ENCODE assay signal across 1 cellular context in the genomic region with DNA sequence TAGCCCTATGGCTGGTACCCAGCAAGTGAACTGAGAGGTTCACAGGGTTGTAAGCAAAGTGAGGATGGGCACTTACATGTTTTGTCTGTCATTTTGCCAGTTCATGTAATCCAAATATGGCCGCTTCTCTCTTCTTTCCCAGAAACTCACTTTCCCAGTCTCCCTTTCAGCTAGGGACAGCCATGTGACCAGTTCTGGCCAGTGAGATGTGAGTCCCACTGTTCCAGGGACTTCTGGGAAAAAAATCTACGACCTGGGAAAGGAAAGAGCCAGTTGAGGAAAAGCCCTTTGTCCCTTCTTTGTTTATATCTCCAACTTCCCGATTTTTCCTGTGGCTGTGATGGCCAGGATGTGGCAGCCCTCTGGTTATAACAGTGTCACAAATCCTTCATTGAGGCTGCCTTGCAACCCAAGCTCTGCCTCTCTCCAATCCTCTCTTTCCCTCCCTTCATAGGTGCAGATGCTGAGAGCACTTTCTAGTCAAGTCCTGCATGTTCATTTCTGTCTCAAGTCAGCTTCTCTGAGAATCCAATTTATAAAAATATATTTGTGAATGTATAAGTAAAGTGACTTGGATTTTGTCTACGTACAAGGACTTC.
TF ChIP-seq lines count a peak whose summit lies in the region.

No MANE protein-coding gene starts in this region.

TF ChIP-seq in HepG2, 621 proteins besides CTCF, POLR2A, EP300 and RAD21 (continued from another document and continues in another):
- TF ChIP-seq, protein P1, sequence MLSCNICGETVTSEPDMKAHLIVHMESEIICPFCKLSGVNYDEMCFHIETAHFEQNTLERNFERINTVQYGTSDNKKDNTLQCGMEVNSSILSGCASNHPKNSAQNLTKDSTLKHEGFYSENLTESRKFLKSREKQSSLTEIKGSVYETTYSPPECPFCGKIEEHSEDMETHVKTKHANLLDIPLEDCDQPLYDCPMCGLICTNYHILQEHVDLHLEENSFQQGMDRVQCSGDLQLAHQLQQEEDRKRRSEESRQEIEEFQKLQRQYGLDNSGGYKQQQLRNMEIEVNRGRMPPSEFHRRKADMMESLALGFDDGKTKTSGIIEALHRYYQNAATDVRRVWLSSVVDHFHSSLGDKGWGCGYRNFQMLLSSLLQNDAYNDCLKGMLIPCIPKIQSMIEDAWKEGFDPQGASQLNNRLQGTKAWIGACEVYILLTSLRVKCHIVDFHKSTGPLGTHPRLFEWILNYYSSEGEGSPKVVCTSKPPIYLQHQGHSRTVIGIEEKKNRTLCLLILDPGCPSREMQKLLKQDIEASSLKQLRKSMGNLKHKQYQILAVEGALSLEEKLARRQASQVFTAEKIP (CRISPR knock-in tag; IDR thresholded peaks at IDR 0.05; ENCODE audit: borderline replicate concordance), result no peak
- peak; percentile 29; the same call in 1 of the 2 replicates for TF ChIP-seq KAT8 (CRISPR knock-in tag; IDR thresholded peaks at IDR 0.05)
- no peak for TF ChIP-seq RFXAP (CRISPR knock-in tag; IDR thresholded peaks at IDR 0.05; ENCODE audit: borderline replicate concordance)
- no peak for TF ChIP-seq CEBPG (CRISPR knock-in tag; IDR thresholded peaks at IDR 0.05)
- TF ChIP-seq PCBP1 (IDR thresholded peaks at IDR 0.05; ENCODE audit: borderline replicate concordance, low read depth, low read length), result no peak
- no peak for TF ChIP-seq KDM5B (CRISPR knock-in tag; IDR thresholded peaks at IDR 0.05; ENCODE audit: borderline replicate concordance)
- no peak for TF ChIP-seq ZKSCAN1 (IDR thresholded peaks at IDR 0.05; ENCODE audit: low read length)
- TF ChIP-seq NFYB (CRISPR knock-in tag; IDR thresholded peaks at IDR 0.05), result peak; percentile 83
- no peak for TF ChIP-seq REPIN1 (CRISPR knock-in tag; IDR thresholded peaks at IDR 0.05; ENCODE audit: borderline replicate concordance, low read depth)
- TF ChIP-seq ATAD3A (CRISPR knock-in tag; IDR thresholded peaks at IDR 0.05), result no peak
- TF ChIP-seq CENPT (CRISPR knock-in tag; IDR thresholded peaks at IDR 0.05; ENCODE audit: low read depth), result no peak
- TF ChIP-seq, protein P2, sequence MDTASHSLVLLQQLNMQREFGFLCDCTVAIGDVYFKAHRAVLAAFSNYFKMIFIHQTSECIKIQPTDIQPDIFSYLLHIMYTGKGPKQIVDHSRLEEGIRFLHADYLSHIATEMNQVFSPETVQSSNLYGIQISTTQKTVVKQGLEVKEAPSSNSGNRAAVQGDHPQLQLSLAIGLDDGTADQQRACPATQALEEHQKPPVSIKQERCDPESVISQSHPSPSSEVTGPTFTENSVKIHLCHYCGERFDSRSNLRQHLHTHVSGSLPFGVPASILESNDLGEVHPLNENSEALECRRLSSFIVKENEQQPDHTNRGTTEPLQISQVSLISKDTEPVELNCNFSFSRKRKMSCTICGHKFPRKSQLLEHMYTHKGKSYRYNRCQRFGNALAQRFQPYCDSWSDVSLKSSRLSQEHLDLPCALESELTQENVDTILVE (CRISPR knock-in tag; IDR thresholded peaks at IDR 0.05), result no peak
- TF ChIP-seq, protein P3, sequence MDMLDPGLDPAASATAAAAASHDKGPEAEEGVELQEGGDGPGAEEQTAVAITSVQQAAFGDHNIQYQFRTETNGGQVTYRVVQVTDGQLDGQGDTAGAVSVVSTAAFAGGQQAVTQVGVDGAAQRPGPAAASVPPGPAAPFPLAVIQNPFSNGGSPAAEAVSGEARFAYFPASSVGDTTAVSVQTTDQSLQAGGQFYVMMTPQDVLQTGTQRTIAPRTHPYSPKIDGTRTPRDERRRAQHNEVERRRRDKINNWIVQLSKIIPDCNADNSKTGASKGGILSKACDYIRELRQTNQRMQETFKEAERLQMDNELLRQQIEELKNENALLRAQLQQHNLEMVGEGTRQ (IDR thresholded peaks at IDR 0.05; ENCODE audit: low read depth, low read length), result peak; percentile 81
- TF ChIP-seq, protein P3 (CRISPR knock-in tag; IDR thresholded peaks at IDR 0.05; ENCODE audit: borderline replicate concordance), result peak; percentile 93; the same call in 1 of the 2 replicates
- TF ChIP-seq MIXL1 (CRISPR knock-in tag; IDR thresholded peaks at IDR 0.05), result no peak
- TF ChIP-seq, protein P4, sequence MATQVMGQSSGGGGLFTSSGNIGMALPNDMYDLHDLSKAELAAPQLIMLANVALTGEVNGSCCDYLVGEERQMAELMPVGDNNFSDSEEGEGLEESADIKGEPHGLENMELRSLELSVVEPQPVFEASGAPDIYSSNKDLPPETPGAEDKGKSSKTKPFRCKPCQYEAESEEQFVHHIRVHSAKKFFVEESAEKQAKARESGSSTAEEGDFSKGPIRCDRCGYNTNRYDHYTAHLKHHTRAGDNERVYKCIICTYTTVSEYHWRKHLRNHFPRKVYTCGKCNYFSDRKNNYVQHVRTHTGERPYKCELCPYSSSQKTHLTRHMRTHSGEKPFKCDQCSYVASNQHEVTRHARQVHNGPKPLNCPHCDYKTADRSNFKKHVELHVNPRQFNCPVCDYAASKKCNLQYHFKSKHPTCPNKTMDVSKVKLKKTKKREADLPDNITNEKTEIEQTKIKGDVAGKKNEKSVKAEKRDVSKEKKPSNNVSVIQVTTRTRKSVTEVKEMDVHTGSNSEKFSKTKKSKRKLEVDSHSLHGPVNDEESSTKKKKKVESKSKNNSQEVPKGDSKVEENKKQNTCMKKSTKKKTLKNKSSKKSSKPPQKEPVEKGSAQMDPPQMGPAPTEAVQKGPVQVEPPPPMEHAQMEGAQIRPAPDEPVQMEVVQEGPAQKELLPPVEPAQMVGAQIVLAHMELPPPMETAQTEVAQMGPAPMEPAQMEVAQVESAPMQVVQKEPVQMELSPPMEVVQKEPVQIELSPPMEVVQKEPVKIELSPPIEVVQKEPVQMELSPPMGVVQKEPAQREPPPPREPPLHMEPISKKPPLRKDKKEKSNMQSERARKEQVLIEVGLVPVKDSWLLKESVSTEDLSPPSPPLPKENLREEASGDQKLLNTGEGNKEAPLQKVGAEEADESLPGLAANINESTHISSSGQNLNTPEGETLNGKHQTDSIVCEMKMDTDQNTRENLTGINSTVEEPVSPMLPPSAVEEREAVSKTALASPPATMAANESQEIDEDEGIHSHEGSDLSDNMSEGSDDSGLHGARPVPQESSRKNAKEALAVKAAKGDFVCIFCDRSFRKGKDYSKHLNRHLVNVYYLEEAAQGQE (IDR thresholded peaks at IDR 0.05; ENCODE audit: borderline replicate concordance in 1 of 2, low read depth in 1 of 2, low read length in 2 of 2), result no peak
- no peak for TF ChIP-seq KLF6 (CRISPR knock-in tag; IDR thresholded peaks at IDR 0.05)
- TF ChIP-seq POGZ (CRISPR knock-in tag; IDR thresholded peaks at IDR 0.05), result peak; percentile 89
- no peak for TF ChIP-seq ZNF7 (CRISPR knock-in tag; IDR thresholded peaks at IDR 0.05)
- 0 out of 2 replicates have a peak, but pooled peaks have one; percentile 25 for TF ChIP-seq NCOA1 (CRISPR knock-in tag; IDR thresholded peaks at IDR 0.05)
- TF ChIP-seq, protein P5, sequence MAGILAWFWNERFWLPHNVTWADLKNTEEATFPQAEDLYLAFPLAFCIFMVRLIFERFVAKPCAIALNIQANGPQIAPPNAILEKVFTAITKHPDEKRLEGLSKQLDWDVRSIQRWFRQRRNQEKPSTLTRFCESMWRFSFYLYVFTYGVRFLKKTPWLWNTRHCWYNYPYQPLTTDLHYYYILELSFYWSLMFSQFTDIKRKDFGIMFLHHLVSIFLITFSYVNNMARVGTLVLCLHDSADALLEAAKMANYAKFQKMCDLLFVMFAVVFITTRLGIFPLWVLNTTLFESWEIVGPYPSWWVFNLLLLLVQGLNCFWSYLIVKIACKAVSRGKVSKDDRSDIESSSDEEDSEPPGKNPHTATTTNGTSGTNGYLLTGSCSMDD (CRISPR knock-in tag; IDR thresholded peaks at IDR 0.05), result no peak
- TF ChIP-seq, protein P6, sequence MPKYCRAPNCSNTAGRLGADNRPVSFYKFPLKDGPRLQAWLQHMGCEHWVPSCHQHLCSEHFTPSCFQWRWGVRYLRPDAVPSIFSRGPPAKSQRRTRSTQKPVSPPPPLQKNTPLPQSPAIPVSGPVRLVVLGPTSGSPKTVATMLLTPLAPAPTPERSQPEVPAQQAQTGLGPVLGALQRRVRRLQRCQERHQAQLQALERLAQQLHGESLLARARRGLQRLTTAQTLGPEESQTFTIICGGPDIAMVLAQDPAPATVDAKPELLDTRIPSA (CRISPR knock-in tag; IDR thresholded peaks at IDR 0.05; ENCODE audit: borderline replicate concordance), result no peak
- no peak for TF ChIP-seq NFE2 (CRISPR knock-in tag; IDR thresholded peaks at IDR 0.05)
- TF ChIP-seq NR1H2 (CRISPR knock-in tag; IDR thresholded peaks at IDR 0.05; ENCODE audit: borderline replicate concordance, low read depth), result no peak
- TF ChIP-seq YY1 (IDR thresholded peaks at IDR 0.05; ENCODE audit: insufficient read depth, insufficient replicate concordance, low read depth, low read length), result peak; percentile 84
- peak; percentile 24; the same call in 1 of the 2 replicates for TF ChIP-seq GABPB1 (CRISPR knock-in tag; IDR thresholded peaks at IDR 0.05)
- TF ChIP-seq, protein P7, sequence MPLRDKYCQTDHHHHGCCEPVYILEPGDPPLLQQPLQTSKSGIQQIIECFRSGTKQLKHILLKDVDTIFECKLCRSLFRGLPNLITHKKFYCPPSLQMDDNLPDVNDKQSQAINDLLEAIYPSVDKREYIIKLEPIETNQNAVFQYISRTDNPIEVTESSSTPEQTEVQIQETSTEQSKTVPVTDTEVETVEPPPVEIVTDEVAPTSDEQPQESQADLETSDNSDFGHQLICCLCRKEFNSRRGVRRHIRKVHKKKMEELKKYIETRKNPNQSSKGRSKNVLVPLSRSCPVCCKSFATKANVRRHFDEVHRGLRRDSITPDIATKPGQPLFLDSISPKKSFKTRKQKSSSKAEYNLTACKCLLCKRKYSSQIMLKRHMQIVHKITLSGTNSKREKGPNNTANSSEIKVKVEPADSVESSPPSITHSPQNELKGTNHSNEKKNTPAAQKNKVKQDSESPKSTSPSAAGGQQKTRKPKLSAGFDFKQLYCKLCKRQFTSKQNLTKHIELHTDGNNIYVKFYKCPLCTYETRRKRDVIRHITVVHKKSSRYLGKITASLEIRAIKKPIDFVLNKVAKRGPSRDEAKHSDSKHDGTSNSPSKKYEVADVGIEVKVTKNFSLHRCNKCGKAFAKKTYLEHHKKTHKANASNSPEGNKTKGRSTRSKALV (CRISPR knock-in tag; IDR thresholded peaks at IDR 0.05), result no peak
- TF ChIP-seq ZNF337 (CRISPR knock-in tag; IDR thresholded peaks at IDR 0.05; ENCODE audit: borderline replicate concordance, low read depth), result no peak
- no peak for TF ChIP-seq ZNF292 (CRISPR knock-in tag; IDR thresholded peaks at IDR 0.05; ENCODE audit: borderline replicate concordance, low read depth)
- TF ChIP-seq, protein P8, sequence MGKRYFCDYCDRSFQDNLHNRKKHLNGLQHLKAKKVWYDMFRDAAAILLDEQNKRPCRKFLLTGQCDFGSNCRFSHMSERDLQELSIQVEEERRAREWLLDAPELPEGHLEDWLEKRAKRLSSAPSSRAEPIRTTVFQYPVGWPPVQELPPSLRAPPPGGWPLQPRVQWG (CRISPR knock-in tag; IDR thresholded peaks at IDR 0.05; ENCODE audit: borderline replicate concordance, low read depth), result no peak
- TF ChIP-seq HNRNPH1 (optimal IDR thresholded peaks at IDR 0.05; ENCODE audit: low read depth, low read length), result no peak
- TF ChIP-seq ZNF749 (CRISPR knock-in tag; IDR thresholded peaks at IDR 0.05; ENCODE audit: borderline replicate concordance), result no peak
- no peak for TF ChIP-seq SOX13 (IDR thresholded peaks at IDR 0.05)
- no peak for TF ChIP-seq SOX13 (CRISPR knock-in tag; conservative IDR thresholded peaks at IDR 0.05 in 1 of 2, IDR thresholded peaks at IDR 0.05 in 1 of 2)
- no peak for TF ChIP-seq KDM4B (CRISPR knock-in tag; IDR thresholded peaks at IDR 0.05)
- no peak for TF ChIP-seq ZNF549 (CRISPR knock-in tag; IDR thresholded peaks at IDR 0.05)
- TF ChIP-seq SRY (CRISPR knock-in tag; IDR thresholded peaks at IDR 0.05), result no peak
- TF ChIP-seq, protein P9, sequence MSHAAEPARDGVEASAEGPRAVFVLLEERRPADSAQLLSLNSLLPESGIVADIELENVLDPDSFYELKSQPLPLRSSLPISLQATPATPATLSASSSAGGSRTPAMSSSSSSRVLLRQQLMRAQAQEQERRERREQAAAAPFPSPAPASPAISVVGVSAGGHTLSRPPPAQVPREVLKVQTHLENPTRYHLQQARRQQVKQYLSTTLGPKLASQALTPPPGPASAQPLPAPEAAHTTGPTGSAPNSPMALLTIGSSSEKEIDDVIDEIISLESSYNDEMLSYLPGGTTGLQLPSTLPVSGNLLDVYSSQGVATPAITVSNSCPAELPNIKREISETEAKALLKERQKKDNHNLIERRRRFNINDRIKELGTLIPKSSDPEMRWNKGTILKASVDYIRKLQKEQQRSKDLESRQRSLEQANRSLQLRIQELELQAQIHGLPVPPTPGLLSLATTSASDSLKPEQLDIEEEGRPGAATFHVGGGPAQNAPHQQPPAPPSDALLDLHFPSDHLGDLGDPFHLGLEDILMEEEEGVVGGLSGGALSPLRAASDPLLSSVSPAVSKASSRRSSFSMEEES (CRISPR knock-in tag; IDR thresholded peaks at IDR 0.05), result no peak
- TF ChIP-seq, protein P10, sequence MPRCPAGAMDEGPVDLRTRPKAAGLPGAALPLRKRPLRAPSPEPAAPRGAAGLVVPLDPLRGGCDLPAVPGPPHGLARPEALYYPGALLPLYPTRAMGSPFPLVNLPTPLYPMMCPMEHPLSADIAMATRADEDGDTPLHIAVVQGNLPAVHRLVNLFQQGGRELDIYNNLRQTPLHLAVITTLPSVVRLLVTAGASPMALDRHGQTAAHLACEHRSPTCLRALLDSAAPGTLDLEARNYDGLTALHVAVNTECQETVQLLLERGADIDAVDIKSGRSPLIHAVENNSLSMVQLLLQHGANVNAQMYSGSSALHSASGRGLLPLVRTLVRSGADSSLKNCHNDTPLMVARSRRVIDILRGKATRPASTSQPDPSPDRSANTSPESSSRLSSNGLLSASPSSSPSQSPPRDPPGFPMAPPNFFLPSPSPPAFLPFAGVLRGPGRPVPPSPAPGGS (CRISPR knock-in tag; IDR thresholded peaks at IDR 0.05), result no peak
- TF ChIP-seq SNAI1 (CRISPR knock-in tag; IDR thresholded peaks at IDR 0.05; ENCODE audit: borderline replicate concordance), result no peak
- TF ChIP-seq NBN (conservative IDR thresholded peaks at IDR 0.05), result no peak
